36 cellular contexts compared by ENCODE assay signal in genomic region chr22:45217345-45217744, GRCh38.
"Had no signal": no experiment of that assay in that cellular context is flagged by ENCODE, and none has a peak within 500 bp of the region (broad histone marks: within the 10 kb centered on the region; RNA-seq: fewer than 3 reads in every experiment).

No MANE protein-coding gene starts in this region.

- ATAC-seq: activated CD8-positive, alpha-beta T cell treated with anti-CD3 and anti-CD28 coated beads for 36 hours; activated naive CD4-positive, alpha-beta T cell treated with anti-CD3 and anti-CD28 coated beads, Interleukin-2, amount 50 U/mL, for 72 hours; activated T-cell treated with anti-CD3 and anti-CD28 coated beads, Interleukin-2, amount 50 U/mL, for 4 hours; activated T-cell treated with anti-CD3 and anti-CD28 coated beads, Interleukin-2, amount 50 U/mL, for 72 hours; activated T-helper 17 cell treated with anti-CD3 and anti-CD28 coated beads, Interleukin-2, amount 50 U/mL, for 72 hours had no signal

- H3K36me3 ChIP-seq: adrenal gland, brain microvascular endothelial cell, breast epithelium had no signal

- H3K27ac ChIP-seq: adrenal gland, brain microvascular endothelial cell, breast epithelium, VCaP had no signal

- H3K4me3 Mint-ChIP-seq: activated B cell treated with CpG ODN at 0.5 μM for 24 hours; activated CD4-positive, alpha-beta memory T cell treated with anti-CD3 and anti-CD28 coated beads for 36 hours; activated CD4-positive, alpha-beta T cell treated with anti-CD3 and anti-CD28 coated beads, Interleukin-2, amount 10 ng/mL, durations not matched to agents 24 days and 14 days; activated CD8-positive, alpha-beta T cell treated with anti-CD3 and anti-CD28 coated beads for 36 hours; activated naive CD4-positive, alpha-beta T cell treated with anti-CD3 and anti-CD28 coated beads for 36 hours; activated naive CD8-positive, alpha-beta T cell treated with anti-CD3 and anti-CD28 coated beads for 36 hours; activated T-cell treated with anti-CD3 and anti-CD28 coated beads, Interleukin-2, amount 50 U/mL, for 4 hours; activated T-cell treated with anti-CD3 and anti-CD28 coated beads, Interleukin-2, amount 50 U/mL, for 72 hours; activated T-helper 1 cell treated with anti-CD3 and anti-CD28 coated beads, Interleukin-12 subunit alpha, Interleukin-12 subunit beta, Interleukin-2, Interleukin-4 antibody, amounts not matched to agents 30 ng/mL and 10 ng/mL and 1 ng/mL, durations not matched to agents 14 hours and 24 hours and 36 hours; activated T-helper 17 cell treated with anti-CD3 and anti-CD28 coated beads, Interleukin-2, amount 50 U/mL, for 72 hours; T-helper 1 cell treated with Interleukin-12 subunit alpha and Interleukin-12 subunit beta and Interleukin-4 antibody, amounts not matched to agents 30 μg/mL and 1 μg/mL, for 36 hours; T-helper 2 cell treated with Interferon-gamma antibody and Interleukin-4, amounts not matched to agents 5 μg/mL and 100 μg/mL, for 36 hours had no signal

- H3K27me3 ChIP-seq: adrenal gland, body of pancreas, brain microvascular endothelial cell, breast epithelium had no signal

- H3K9me3 ChIP-seq: adrenal gland, body of pancreas, breast epithelium had no signal

- H3K27me3 Mint-ChIP-seq: activated B cell treated with CpG ODN at 0.5 μM for 24 hours; activated CD4-positive, alpha-beta memory T cell treated with anti-CD3 and anti-CD28 coated beads for 36 hours; activated CD4-positive, alpha-beta T cell treated with anti-CD3 and anti-CD28 coated beads, Interleukin-2, amount 10 ng/mL, durations not matched to agents 24 days and 14 days; activated CD8-positive, alpha-beta T cell treated with anti-CD3 and anti-CD28 coated beads for 36 hours; activated naive CD8-positive, alpha-beta T cell treated with anti-CD3 and anti-CD28 coated beads for 36 hours; activated T-helper 17 cell treated with anti-CD3 and anti-CD28 coated beads, Interleukin-2, amount 50 U/mL, for 72 hours had no signal

- FAIRE-seq: astrocyte, TTC549 had no signal

- H3K4me3 ChIP-seq: adrenal gland, body of pancreas, breast epithelium had no signal

- DNase-seq: activated B cell treated with CpG ODN at 0.5 μM for 24 hours; activated CD4-positive, alpha-beta memory T cell treated with anti-CD3 and anti-CD28 coated beads for 36 hours; activated CD4-positive, alpha-beta T cell treated with anti-CD3 and anti-CD28 coated beads for 4 hours; activated CD4-positive, alpha-beta T cell treated with anti-CD3 and anti-CD28 coated beads, Interleukin-2, amount 10 ng/mL, durations not matched to agents 24 days and 14 days; activated CD4-positive, alpha-beta T cell treated with anti-CD3 and anti-CD28 coated beads, Interleukin-2, amount 50 U/mL, for 1 hour; activated CD4-positive, alpha-beta T cell treated with anti-CD3 and anti-CD28 coated beads, Interleukin-2, amount 50 U/mL, for 4 hours; activated CD4-positive, CD25-positive, alpha-beta regulatory T cell treated with anti-CD3 and anti-CD28 coated beads, Interleukin-2, amount 50 U/mL, for 72 hours; activated CD8-positive, alpha-beta memory T cell treated with anti-CD3 and anti-CD28 coated beads, Interleukin-2, amount 50 U/mL, for 4 hours; activated CD8-positive, alpha-beta T cell treated with anti-CD3 and anti-CD28 coated beads for 36 hours; activated effector memory CD4-positive, alpha-beta T cell treated with anti-CD3 and anti-CD28 coated beads, Interleukin-2, amount 50 U/mL, for 16 hours; activated gamma-delta T cell treated with Interleukin-2 at 50 U/mL for 16 hours; activated naive CD4-positive, alpha-beta T cell; activated naive CD4-positive, alpha-beta T cell treated with anti-CD3 and anti-CD28 coated beads for 36 hours; activated naive CD4-positive, alpha-beta T cell treated with anti-CD3 and anti-CD28 coated beads, Interleukin-2, amount 50 U/mL, for 16 hours; activated naive CD8-positive, alpha-beta T cell treated with anti-CD3 and anti-CD28 coated beads for 36 hours; activated T-cell treated with anti-CD3 and anti-CD28 coated beads for 4 hours; activated T-cell treated with anti-CD3 and anti-CD28 coated beads, Interleukin-2, amount 50 U/mL, for 1 hour; activated T-cell treated with anti-CD3 and anti-CD28 coated beads, Interleukin-2, amount 50 U/mL, for 4 hours; activated T-cell treated with anti-CD3 and anti-CD28 coated beads, Interleukin-2, amount 50 U/mL, for 72 hours; adrenal gland; amniotic stem cell; brain microvascular endothelial cell; central memory CD4-positive, alpha-beta T cell; T-helper 1 cell; T-helper 2 cell; T-helper 9 cell had no signal

- H3K9me3 Mint-ChIP-seq: activated B cell treated with CpG ODN at 0.5 μM for 24 hours; activated CD4-positive, alpha-beta memory T cell treated with anti-CD3 and anti-CD28 coated beads for 36 hours; activated CD4-positive, alpha-beta T cell treated with anti-CD3 and anti-CD28 coated beads, Interleukin-2, amount 10 ng/mL, durations not matched to agents 24 days and 14 days; activated CD8-positive, alpha-beta T cell treated with anti-CD3 and anti-CD28 coated beads for 36 hours; activated naive CD4-positive, alpha-beta T cell treated with anti-CD3 and anti-CD28 coated beads for 36 hours; activated naive CD4-positive, alpha-beta T cell treated with anti-CD3 and anti-CD28 coated beads, Interleukin-2, amount 50 U/mL, for 72 hours; activated naive CD8-positive, alpha-beta T cell treated with anti-CD3 and anti-CD28 coated beads for 36 hours; activated T-cell treated with anti-CD3 and anti-CD28 coated beads, Interleukin-2, amount 50 U/mL, for 4 hours; activated T-cell treated with anti-CD3 and anti-CD28 coated beads, Interleukin-2, amount 50 U/mL, for 72 hours; activated T-helper 1 cell treated with anti-CD3 and anti-CD28 coated beads, Interleukin-12 subunit alpha, Interleukin-12 subunit beta, Interleukin-2, Interleukin-4 antibody, amounts not matched to agents 30 ng/mL and 10 ng/mL and 1 ng/mL, durations not matched to agents 14 hours and 24 hours and 36 hours; activated T-helper 17 cell treated with anti-CD3 and anti-CD28 coated beads, Interleukin-2, amount 50 U/mL, for 72 hours; T-helper 1 cell treated with Interleukin-12 subunit alpha and Interleukin-12 subunit beta and Interleukin-4 antibody, amounts not matched to agents 30 μg/mL and 1 μg/mL, for 36 hours; T-helper 2 cell treated with Interferon-gamma antibody and Interleukin-4, amounts not matched to agents 5 μg/mL and 100 μg/mL, for 36 hours had no signal

- H3K27ac Mint-ChIP-seq: activated B cell treated with CpG ODN at 0.5 μM for 24 hours; activated CD4-positive, alpha-beta memory T cell treated with anti-CD3 and anti-CD28 coated beads for 36 hours; activated CD4-positive, alpha-beta T cell treated with anti-CD3 and anti-CD28 coated beads, Interleukin-2, amount 10 ng/mL, durations not matched to agents 24 days and 14 days; activated CD8-positive, alpha-beta T cell treated with anti-CD3 and anti-CD28 coated beads for 36 hours; activated naive CD4-positive, alpha-beta T cell treated with anti-CD3 and anti-CD28 coated beads for 36 hours; activated naive CD4-positive, alpha-beta T cell treated with anti-CD3 and anti-CD28 coated beads, Interleukin-2, amount 50 U/mL, for 72 hours; activated naive CD8-positive, alpha-beta T cell treated with anti-CD3 and anti-CD28 coated beads for 36 hours; activated T-cell treated with anti-CD3 and anti-CD28 coated beads, Interleukin-2, amount 50 U/mL, for 72 hours; activated T-helper 1 cell treated with anti-CD3 and anti-CD28 coated beads, Interleukin-12 subunit alpha, Interleukin-12 subunit beta, Interleukin-2, Interleukin-4 antibody, amounts not matched to agents 30 ng/mL and 10 ng/mL and 1 ng/mL, durations not matched to agents 14 hours and 24 hours and 36 hours; activated T-helper 17 cell treated with anti-CD3 and anti-CD28 coated beads, Interleukin-2, amount 50 U/mL, for 72 hours; T-helper 1 cell treated with Interleukin-12 subunit alpha and Interleukin-12 subunit beta and Interleukin-4 antibody, amounts not matched to agents 30 μg/mL and 1 μg/mL, for 36 hours; T-helper 2 cell treated with Interferon-gamma antibody and Interleukin-4, amounts not matched to agents 5 μg/mL and 100 μg/mL, for 36 hours had no signal
